ENCODE assay signal across 17 cellular contexts in the genomic region with DNA sequence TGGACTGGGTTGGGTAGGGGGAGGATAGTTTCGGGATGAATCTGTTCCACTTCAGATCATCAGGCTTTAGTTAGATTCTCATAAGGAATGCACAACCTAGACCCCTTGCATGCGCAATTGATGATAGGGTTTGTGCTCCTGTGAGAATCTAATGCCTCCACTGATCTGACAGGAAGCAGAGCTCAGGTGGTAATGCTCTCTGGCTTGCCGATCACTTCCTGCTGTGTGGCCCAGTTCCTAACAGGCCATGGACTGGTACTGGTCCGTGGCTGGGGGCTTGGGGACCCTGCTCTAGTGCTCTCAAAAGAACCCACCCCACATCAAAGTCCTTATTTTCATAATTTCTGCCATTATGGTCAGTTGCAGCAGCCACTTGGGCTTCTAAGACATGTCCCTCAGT. TPM values are rescaled to one million over a fixed set of nuclear protein-coding genes. Genes with fewer than 3 reads are reported as not detected.
A peak's percentile ranks its signal among the peaks of the same experiment; 100 is the strongest.
DNase-seq lines count a peak whose midpoint lies in the region; ATAC-seq and TF ChIP-seq lines count a peak whose summit lies in the region.
"Had no signal": no experiment of that assay in that cellular context is flagged by ENCODE, and none has a peak within 500 bp of the region (broad histone marks: within the 10 kb centered on the region; RNA-seq: fewer than 3 reads in every experiment).

No MANE protein-coding gene starts in this region.

- ATAC-seq in CD4-positive, alpha-beta T cell (ENCODE audit: poor library complexity) = peak; percentile 37
- ATAC-seq in GM18868 (IDR thresholded peaks at IDR 0.05; ENCODE audit: unreplicated experiment) (peak; percentile 25), naive B cell (ENCODE audit: low read depth in 2 of 2) (peak; percentile 43 to 48)

- H3K9me3 ChIP-seq in CD4-positive, alpha-beta T cell (ENCODE audit: control insufficient read depth, low read length) = no peaks in the 10 kb centered on the region
- H3K9me3 ChIP-seq in ovary = no peaks in the 10 kb centered on the region
- H3K9me3 ChIP-seq: ascending aorta, heart left ventricle, vagina had no signal

- H3K9me3 Mint-ChIP-seq in CD4-positive, alpha-beta T cell = no peaks in the 10 kb centered on the region
- H3K9me3 Mint-ChIP-seq in IgD-negative memory B cell (no peaks in the 10 kb centered on the region), naive B cell (no peaks in the 10 kb centered on the region)

- H3K27me3 ChIP-seq in CD4-positive, alpha-beta T cell (ENCODE audit: control insufficient read depth, insufficient read depth, low read length) = no peaks in the 10 kb centered on the region
- H3K27me3 ChIP-seq in ovary = no peaks in the 10 kb centered on the region
- H3K27me3 ChIP-seq: ascending aorta, heart left ventricle, vagina had no signal

- no peak for TF ChIP-seq EP300 in ovary (IDR thresholded peaks at IDR 0.05)

- DNase-seq in CD4-positive, alpha-beta T cell = no peak
- DNase-seq in naive B cell (no peak), cerebellar cortex (ENCODE audit: low spot score) (no peak), ovary (no peak), SHP77 (lab: John Stamatoyannopoulos, UW) (no peak)
- DNase-seq: activated effector memory CD4-positive, alpha-beta T cell treated with Interleukin-2 at 50 U/mL for 16 hours; GOT3; heart left ventricle; IMR-90; NCI-H2029; NCI-H446 treated with DMSO at 0.1 percent for 48 hours; stimulated activated CD4-positive, alpha-beta T cell treated with anti-CD3 and anti-CD28 coated beads, Interleukin-2, amount 100 ng/mL, for 48 hours had no signal

- no peaks in the 10 kb centered on the region for H3K4me1 ChIP-seq in ovary (ENCODE audit: insufficient read depth)
- H3K4me1 ChIP-seq: ascending aorta, vagina had no signal

- H3K27ac Mint-ChIP-seq in CD4-positive, alpha-beta T cell = peak overlapping the region; percentile 63
- H3K27ac Mint-ChIP-seq in IgD-negative memory B cell (peak overlapping the region in 2 of 3 donors; percentile 48 to 77), naive B cell (peak overlapping the region; percentile 4 to 91 (median 63))

- peaks cover 68% of the 10 kb centered on the region for H3K4me1 Mint-ChIP-seq in CD4-positive, alpha-beta T cell (ENCODE audit: low read depth)
- peaks cover 26 to 46% (median 33%) of the 10 kb centered on the region in 3 donors for H3K4me1 Mint-ChIP-seq in IgD-negative memory B cell
- H3K4me1 Mint-ChIP-seq in naive B cell = peaks cover 48 to 52% (median 49%) of the 10 kb centered on the region in 3 donors

- no peaks in the 10 kb centered on the region for H3K36me3 ChIP-seq in ovary
- H3K36me3 ChIP-seq: vagina had no signal

- POLR2A ChIA-PET in CD4-positive, alpha-beta T cell (lab: Charles Lee) = interaction anchor here (0.6 kb wide), 1 partner anchor 16 kb away, joined by 3 read pairs; no protein-coding TSS in a partner anchor

- H3K4me3 ChIP-seq in ovary = no peak overlapping the region
- H3K4me3 ChIP-seq: ascending aorta, heart left ventricle, lung, vagina had no signal

- TF ChIP-seq POLR2A in ovary (IDR thresholded peaks at IDR 0.05) = no peak

- no peaks in the 10 kb centered on the region for H3K27me3 Mint-ChIP-seq in CD4-positive, alpha-beta T cell
- H3K27me3 Mint-ChIP-seq in IgD-negative memory B cell (no peaks in the 10 kb centered on the region), naive B cell (no peaks in the 10 kb centered on the region)

- WGBS in ovary, 3 donors = 95 to 99% (median 97%) methylated on average over 4 of the region's 4 CpGs

- peaks cover 57% of the 10 kb centered on the region for H3K36me3 Mint-ChIP-seq in CD4-positive, alpha-beta T cell (ENCODE audit: low read depth)
- peaks cover 5% of the 10 kb centered on the region for H3K36me3 Mint-ChIP-seq in IgD-negative memory B cell
- no peaks in the 10 kb centered on the region for H3K36me3 Mint-ChIP-seq in naive B cell

- CTCF ChIA-PET in CD4-positive, alpha-beta T cell (lab: Charles Lee) = no interaction called here

- no peak for TF ChIP-seq CTCF in CD4-positive, alpha-beta T cell (IDR thresholded peaks at IDR 0.05)
- no peak for TF ChIP-seq CTCF in ovary (IDR thresholded peaks at IDR 0.05)

- intact Hi-C loops in CD4-positive, alpha-beta T cell (cut with DNase I, micrococcal nuclease) = loop anchor here in 1 of 2 experiments (5.0 kb wide), 1 partner anchor 45 kb away; no protein-coding TSS in a partner anchor
- intact Hi-C loops in ovary (cut with DNase I) = no loop called here

- H3K4me3 Mint-ChIP-seq in CD4-positive, alpha-beta T cell = peak overlapping the region; percentile 42
- peak overlapping the region in 1 of 4 donors; percentile 29 for H3K4me3 Mint-ChIP-seq in IgD-negative memory B cell
- H3K4me3 Mint-ChIP-seq in naive B cell = peak overlapping the region in 7 of 8 donors; percentile 17 to 69 (median 46)

- no peak overlapping the region for H3K27ac ChIP-seq in CD4-positive, alpha-beta T cell (ENCODE audit: low read depth, low read length)
- no peak overlapping the region for H3K27ac ChIP-seq in ovary
- H3K27ac ChIP-seq: ascending aorta, vagina had no signal

RNA-seq across cellular contexts. Expression of a gene that starts 30.1 kb away (rescaled TPM):
- total RNA-seq in CD4-positive, alpha-beta T cell = 10 to 100 TPM; 17.6 to 17.7 TPM
- 11.2 TPM for polyA plus RNA-seq in IgD-negative memory B cell
- polyA plus RNA-seq in naive B cell (ENCODE audit: low read depth in 6 of 6) = 10 to 100 TPM in 5 of 6 donors, 1 to 10 TPM in 1; 8.3 to 16.4 (median 13.3) TPM
- 10 to 100 TPM; 29.6 to 56.7 (median 38.3) TPM for total RNA-seq in ovary
- 10 to 100 TPM; 13.6 to 24.5 TPM for polyA plus RNA-seq in ovary
